8 cellular contexts compared by ENCODE assay signal in genomic region chr15:52018244-52018643, GRCh38. TPM values are rescaled to one million over a fixed set of nuclear protein-coding genes. Genes with fewer than 3 reads are reported as not detected.
DNase-seq lines count a peak whose midpoint lies in the region; ATAC-seq and TF ChIP-seq lines count a peak whose summit lies in the region.

No MANE protein-coding gene starts in this region.

- H3K27me3 ChIP-seq in A673 (replicated peaks; ENCODE audit: insufficient read depth, low read depth, low read length, poor library complexity) (no peaks in the 10 kb centered on the region), HUES6 (ENCODE audit: control insufficient read depth, insufficient read depth, low read length) (no peaks in the 10 kb centered on the region), body of pancreas (no peaks in the 10 kb centered on the region)

- H3K9me3 ChIP-seq in A673 (ENCODE audit: low read depth, low read length, poor library complexity, severe bottlenecking) = no peaks in the 10 kb centered on the region
- no peaks in the 10 kb centered on the region for H3K9me3 ChIP-seq in HUES6 (ENCODE audit: control insufficient read depth, insufficient read depth, low read depth, low read length)
- H3K9me3 ChIP-seq in body of pancreas = no peaks in the 10 kb centered on the region

- peaks cover 13% of the 10 kb centered on the region for H3K4me1 ChIP-seq in A673 (ENCODE audit: insufficient read depth, low read length, poor library complexity, severe bottlenecking)
- H3K4me1 ChIP-seq in HUES6 (ENCODE audit: control insufficient read depth, insufficient read depth, low read length) = peaks cover 18% of the 10 kb centered on the region
- peaks cover 26% of the 10 kb centered on the region for H3K4me1 ChIP-seq in body of pancreas

- DNase-seq in A673 (ENCODE audit: low spot score) = no peak
- DNase-seq in body of pancreas = no peak
- no peak for DNase-seq in mesothelial cell of epicardium (ENCODE audit: low spot score in 2 of 2, unreplicated experiment in 2 of 2)
- DNase-seq in HK-2 (ENCODE audit: unreplicated experiment) = no peak
- no peak for DNase-seq in activated CD4-positive, alpha-beta T cell treated with anti-CD3 and anti-CD28 coated beads for 48 hours
- no peak for DNase-seq in NCI-H1436 (lab: John Stamatoyannopoulos, UW)

- peaks cover 31% of the 10 kb centered on the region for H3K4me1 Mint-ChIP-seq in mesothelial cell of epicardium

- H3K36me3 Mint-ChIP-seq in mesothelial cell of epicardium = no peaks in the 10 kb centered on the region

- TF ChIP-seq CTCF in A673 (conservative IDR thresholded peaks at IDR 0.05; ENCODE audit: low read depth, low read length) (no peak), body of pancreas (IDR thresholded peaks at IDR 0.05) (no peak), mesothelial cell of epicardium (IDR thresholded peaks at IDR 0.05; ENCODE audit: unreplicated experiment) (no peak)

- H3K9ac ChIP-seq in HUES6 (ENCODE audit: low read length) = no peak overlapping the region

- peak overlapping the region; percentile 98 for H3K4me3 Mint-ChIP-seq in mesothelial cell of epicardium

- 92 to 93% methylated on average over 7 of the region's 7 CpGs for WGBS in body of pancreas, 2 donors

- intact Hi-C loops in A673 (cut with micrococcal nuclease; ENCODE audit: unreplicated experiment) (no loop called here), body of pancreas (cut with DNase I) (no loop called here)

- peak overlapping the region; percentile 85 for H3K4me3 ChIP-seq in A673 (ENCODE audit: low read depth, low read length, poor library complexity, severe bottlenecking)
- peak overlapping the region; percentile 84 for H3K4me3 ChIP-seq in HUES6 (ENCODE audit: low read depth, low read length)
- H3K4me3 ChIP-seq in body of pancreas = no peak overlapping the region

- H3K27ac ChIP-seq in A673 (ENCODE audit: low read depth, low read length, poor library complexity, severe bottlenecking) = peak overlapping the region; percentile 91
- no peak overlapping the region for H3K27ac ChIP-seq in HUES6 (ENCODE audit: low read depth, low read length)
- H3K27ac ChIP-seq in body of pancreas = peak overlapping the region; percentile 97 to 98 (median 98)

- H3K9me3 Mint-ChIP-seq in mesothelial cell of epicardium = no peaks in the 10 kb centered on the region

- CTCF ChIA-PET in A673 (lab: Charles Lee) = no interaction called here

- ATAC-seq in body of pancreas (no peak), HG03097 (IDR thresholded peaks at IDR 0.05; ENCODE audit: low FRiP score, unreplicated experiment) (no peak)

- TF ChIP-seq POLR2A in body of pancreas (IDR thresholded peaks at IDR 0.05) = no peak

- no peaks in the 10 kb centered on the region for H3K27me3 Mint-ChIP-seq in mesothelial cell of epicardium (ENCODE audit: low read depth)

- BruUV-seq in A673 (replicated peaks; lab: Mats Ljungman, UMichigan) = no TSS peak

- peak overlapping the region; percentile 100 for H3K27ac Mint-ChIP-seq in mesothelial cell of epicardium

- H3K36me3 ChIP-seq in A673 (ENCODE audit: insufficient read depth, low read length, poor library complexity, severe bottlenecking) (no peaks in the 10 kb centered on the region), HUES6 (ENCODE audit: control insufficient read depth, insufficient read depth, low read length) (no peaks in the 10 kb centered on the region), body of pancreas (replicated peaks in 1 of 2; ENCODE audit: insufficient read depth in 1 of 2, low read depth in 2 of 2) (no peaks in the 10 kb centered on the region)

- POLR2A ChIA-PET in A673 (lab: Charles Lee; ENCODE audit: low non-redundant PET) = no interaction called here

RNA-seq across cellular contexts. Expression of gene MAPK6, which starts 0.8 kb away (rescaled TPM):
- total RNA-seq in A673 (2021) (50.9 and 56.4 TPM in 2 replicates), body of pancreas (10 to 100 TPM in 1 of 2 donors, 1 to 10 TPM in 1; 7.3 to 25.4 TPM), mesothelial cell of epicardium (56.7 to 59.9 TPM (median 57.4 TPM) in 3 replicates)

RNA-seq across cellular contexts. Expression of gene LEO1, which starts 46.7 kb away (rescaled TPM):
- total RNA-seq in A673 (2021) (37.5 and 40.0 TPM in 2 replicates), body of pancreas (1 to 10 TPM; 5.7 to 9.9 TPM), mesothelial cell of epicardium (20.2 to 22.4 TPM (median 20.4 TPM) in 3 replicates)

Comparison
In these comparisons a context has a peak if more than half of its experiments do, and no peak if none do; other contexts are left out.
1. H3K4me3 ChIP-seq: peak in A673 (single experiment) and HUES6 (single experiment); none in body of pancreas (0 of 2).